Comparison of ENCODE assay signal across 11 cellular contexts in the genomic region with DNA sequence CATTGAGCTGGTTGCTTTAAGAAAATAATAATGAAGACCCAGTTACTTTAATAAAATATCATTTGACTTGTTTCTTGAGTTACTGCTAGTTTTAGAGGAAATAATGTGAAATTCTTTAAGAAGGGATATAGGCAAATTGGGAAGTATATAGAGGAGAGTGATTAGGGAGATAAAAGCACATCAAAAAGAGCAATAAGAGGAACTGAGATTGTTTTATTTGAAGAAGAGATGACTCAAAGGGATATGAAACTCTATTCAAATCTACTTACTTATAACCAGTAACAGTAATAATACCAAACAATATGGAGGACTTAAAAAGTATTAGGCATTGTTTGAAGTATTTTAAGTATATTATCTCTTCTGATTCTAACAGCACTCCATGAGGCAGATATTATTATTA. TPM values are rescaled to one million over a fixed set of nuclear protein-coding genes. Genes with fewer than 3 reads are reported as not detected.
A peak's percentile ranks its signal among the peaks of the same experiment; 100 is the strongest.
DNase-seq lines count a peak whose midpoint lies in the region; ATAC-seq and TF ChIP-seq lines count a peak whose summit lies in the region.
"Had no signal": no experiment of that assay in that cellular context is flagged by ENCODE, and none has a peak within 500 bp of the region (broad histone marks: within the 10 kb centered on the region; RNA-seq: fewer than 3 reads in every experiment).

No MANE protein-coding gene starts in this region.

- TF ChIP-seq CTCF in OCI-LY1 (IDR thresholded peaks at IDR 0.05; ENCODE audit: low read length) = no peak
- no peak for TF ChIP-seq CTCF in vagina (IDR thresholded peaks at IDR 0.05)

- no peaks in the 10 kb centered on the region for H3K79me2 ChIP-seq in OCI-LY1 (ENCODE audit: insufficient read depth, low read length)

- H3F3A ChIP-seq in OCI-LY1 (ENCODE audit: insufficient read depth, low read length) = no peaks in the 10 kb centered on the region

- peak overlapping the region; percentile 82 for H3K27ac ChIP-seq in OCI-LY1 (ENCODE audit: low read depth, low read length, poor library complexity, severe bottlenecking)
- no peak overlapping the region for H3K27ac ChIP-seq in vagina

- H3K4me2 ChIP-seq in OCI-LY1 (ENCODE audit: low read length) = peak overlapping the region; percentile 22; the same call in 1 of the 2 replicates

- H3K9ac ChIP-seq in OCI-LY1 (ENCODE audit: low read length) = no peak overlapping the region

- H3K36me3 ChIP-seq in OCI-LY1 (ENCODE audit: insufficient read depth, low read length) (0 out of 2 replicates have a peak, but pooled peaks cover 7% of the 10 kb centered on the region), vagina (peaks cover 0 to 28% of the 10 kb centered on the region in 2 donors)

- peak; percentile 83 for ATAC-seq in GM18519 (IDR thresholded peaks at IDR 0.05; ENCODE audit: low FRiP score, unreplicated experiment)
- ATAC-seq in GM21526 (IDR thresholded peaks at IDR 0.05; ENCODE audit: low FRiP score, unreplicated experiment) = peak; percentile 85
- peak; percentile 82 for ATAC-seq in HG03066 (IDR thresholded peaks at IDR 0.05; ENCODE audit: low read depth, unreplicated experiment)
- ATAC-seq: sciatic nerve had no signal

- H4K20me1 ChIP-seq in OCI-LY1 (ENCODE audit: insufficient read depth, low read length) = no peaks in the 10 kb centered on the region

- H3K9me3 ChIP-seq in OCI-LY1 (ENCODE audit: low read length) = no peaks in the 10 kb centered on the region
- H3K9me3 ChIP-seq in vagina = no peaks in the 10 kb centered on the region

- TF ChIP-seq POLR2A in vagina (IDR thresholded peaks at IDR 0.05) = no peak

- H3K9me2 ChIP-seq in OCI-LY1 (ENCODE audit: low read depth, low read length) = no peaks in the 10 kb centered on the region

- H3K4me3 ChIP-seq in OCI-LY1 (ENCODE audit: low read depth, low read length, poor library complexity, severe bottlenecking) = no peak overlapping the region
- H3K4me3 ChIP-seq in vagina = no peak overlapping the region

- intact Hi-C loops in vagina (cut with DNase I) = no loop called here

- no peak for DNase-seq in KG1 (lab: John Stamatoyannopoulos, UW)
- DNase-seq in kidney tubule cell (ENCODE audit: low spot score) = no peak
- DNase-seq in vagina (ENCODE audit: extremely low spot score in 2 of 2) = no peak
- no peak for DNase-seq in NCI-H2029 treated with DMSO at 0.1 percent for 48 hours (lab: John Stamatoyannopoulos, UW)
- DNase-seq: C1 segment of cervical spinal cord had no signal

- no peaks in the 10 kb centered on the region for H3K27me3 ChIP-seq in OCI-LY1 (ENCODE audit: insufficient read depth, low read length)
- no peaks in the 10 kb centered on the region for H3K27me3 ChIP-seq in vagina

- H2AFZ ChIP-seq in OCI-LY1 (ENCODE audit: low read length) = no peak overlapping the region

- H3K4me1 ChIP-seq in OCI-LY1 (ENCODE audit: insufficient read depth, low read length, severe bottlenecking) (peaks cover 32% of the 10 kb centered on the region), vagina (no peaks in the 10 kb centered on the region)

RNA-seq across cellular contexts. Expression of a gene that starts 37.1 kb away (rescaled TPM):
- 37.1 TPM for total RNA-seq in vagina
- total RNA-seq: M059J had no signal
